ENCODE assay signal across 8 cellular contexts in genomic region chr4:80197132-80197573, GRCh38. TPM values are rescaled to one million over a fixed set of nuclear protein-coding genes. Genes with fewer than 3 reads are reported as not detected.
DNase-seq lines count a peak whose midpoint lies in the region; ATAC-seq and TF ChIP-seq lines count a peak whose summit lies in the region.

Gene PRDM8, plus strand, starts transcription at chr4:80197503. Its CDS starts 2,578 bp downstream, at chr4:80200081.

- TF ChIP-seq CTCF in AG10803 (conservative IDR thresholded peaks at IDR 0.05; ENCODE audit: low read length), result no peak
- no peak for TF ChIP-seq CTCF in fibroblast of lung (conservative IDR thresholded peaks at IDR 0.05 in 1 of 2, IDR thresholded peaks at IDR 0.05 in 1 of 2; ENCODE audit: low read depth in 1 of 2, low read length in 2 of 2)

- peaks cover 9% of the 10 kb centered on the region for H3K4me1 ChIP-seq in fibroblast of lung (ENCODE audit: control insufficient read depth, extremely low read depth, insufficient read depth, low read length)

- ATAC-seq in GM21390 (IDR thresholded peaks at IDR 0.05; ENCODE audit: unreplicated experiment), result no peak
- no peak for ATAC-seq in HG03457 (IDR thresholded peaks at IDR 0.05; ENCODE audit: unreplicated experiment)

- H3K27ac ChIP-seq in fibroblast of lung (ENCODE audit: insufficient read depth, low read length), result peak within 1 kb of the TSS; percentile 26

- H3K9ac ChIP-seq in fibroblast of lung (ENCODE audit: insufficient read depth, low read length), result peak within 1 kb of the TSS; percentile 27

- no peaks in the 10 kb centered on the region for H4K20me1 ChIP-seq in fibroblast of lung (ENCODE audit: control insufficient read depth, extremely low read depth, insufficient read depth, low read length)

- H2AFZ ChIP-seq in fibroblast of lung (ENCODE audit: low read length), result peak within 1 kb of the TSS; percentile 43

- H3K36me3 ChIP-seq in fibroblast of lung (ENCODE audit: control insufficient read depth, insufficient read depth, low read length), result no peaks in the 10 kb centered on the region

- DNase-seq in AG10803 (ENCODE audit: low read depth), result peak; percentile 39
- no peak for DNase-seq in HT1080 (ENCODE audit: low read depth)
- peak; percentile 54 for DNase-seq in activated CD4-positive, alpha-beta T cell treated with anti-CD3 and anti-CD28 coated beads for 48 hours
- peak in 1 of 2 donors; percentile 60 for DNase-seq in fibroblast of lung (ENCODE audit: low read depth in 2 of 2)
- DNase-seq in posterior cingulate gyrus, result peak; percentile 64 to 97 (median 82)
- DNase-seq in AG08396 (ENCODE audit: low spot score), result no peak

- H3K4me3 ChIP-seq in AG10803 (ENCODE audit: low read length), result peak within 1 kb of the TSS; percentile 60
- H3K4me3 ChIP-seq in fibroblast of lung (replicated peaks in 1 of 4; ENCODE audit: control extremely low read depth in 1 of 4, insufficient read depth in 1 of 4, low read depth in 3 of 4, low read length in 4 of 4), result peak within 1 kb of the TSS; percentile 39 to 57 (median 45)

- intact Hi-C loops in posterior cingulate gyrus (cut with DNase I), result no loop called here

- peak within 1 kb of the TSS; percentile 90 for H3K4me2 ChIP-seq in fibroblast of lung (ENCODE audit: extremely low read depth, insufficient read depth, low read length)

- H3K27me3 ChIP-seq in fibroblast of lung (ENCODE audit: control insufficient read depth, insufficient read depth, low read length), result no peaks in the 10 kb centered on the region

- H3K9me3 ChIP-seq in fibroblast of lung (ENCODE audit: control insufficient read depth, insufficient read depth, low read depth, low read length), result no peaks in the 10 kb centered on the region

- H3K79me2 ChIP-seq in fibroblast of lung (ENCODE audit: control insufficient read depth, insufficient read depth, low read length), result peaks cover 15% of the 10 kb centered on the region

RNA-seq across cellular contexts. Expression of gene PRDM8, which starts in this region (rescaled TPM):
- 15.0 and 18.6 TPM in 2 replicates for total RNA-seq in HT1080 (2014; rRNA removed; shearing (Covaris generic))
- 27.8 and 31.2 TPM in 2 replicates for polyA plus RNA-seq in HT1080 (2015; cell fraction: cytosol; rRNA removed)
- polyA plus RNA-seq in HT1080 (2015; cell fraction: nucleus; rRNA removed), result 82.5 and 91.3 TPM in 2 replicates
- 2.6 and 8.8 TPM in 2 replicates for total RNA-seq in fibroblast of lung
- polyA plus RNA-seq in fibroblast of lung, result 3.3 and 8.5 TPM in 2 replicates
- 7.0 and 11.8 TPM in 2 replicates for polyA plus RNA-seq in fibroblast of lung (2012)
- polyA minus RNA-seq in fibroblast of lung (ENCODE audit: low replicate concordance), result 4.7 and 5.3 TPM in 2 replicates

Comparison
In these comparisons a context has a peak if more than half of its experiments do, and no peak if none do; other contexts are left out.
1. DNase-seq: peak in AG10803 (single experiment), activated CD4-positive, alpha-beta T cell treated with anti-CD3 and anti-CD28 coated beads for 48 hours (single experiment) and posterior cingulate gyrus (10 of 10); none in HT1080 (single experiment) and AG08396 (single experiment).